Comparison of ENCODE assay signal across 13 cellular contexts in genomic region chr5:172364773-172365172, GRCh38.
DNase-seq lines count a peak whose midpoint lies in the region; ATAC-seq and TF ChIP-seq lines count a peak whose summit lies in the region.
"Had no signal": no experiment of that assay in that cellular context is flagged by ENCODE, and none has a peak within 500 bp of the region (broad histone marks: within the 10 kb centered on the region; RNA-seq: fewer than 3 reads in every experiment).

No MANE protein-coding gene starts in this region.

- peaks cover 26% of the 10 kb centered on the region for H3K4me1 Mint-ChIP-seq in activated CD4-positive, alpha-beta memory T cell treated with anti-CD3 and anti-CD28 coated beads, Interleukin-2, amount 10 ng/mL, durations not matched to agents 7 days and 5 days
- H3K4me1 Mint-ChIP-seq in neural crest cell: peaks cover 18% of the 10 kb centered on the region

- DNase-seq in NCI-H748 (lab: John Stamatoyannopoulos, UW; ENCODE audit: unreplicated experiment) (peak; percentile 18), NCI-H748 treated with DMSO at 0.1 percent for 48 hours (lab: John Stamatoyannopoulos, UW) (no peak), neural crest cell (ENCODE audit: low read depth, low spot score) (peak; percentile 14), RKO (ENCODE audit: low spot score) (no peak), NCI-H2227 treated with DMSO at 0.1 percent for 48 hours (lab: John Stamatoyannopoulos, UW) (no peak)
- peak; percentile 33 for DNase-seq in activated CD4-positive, alpha-beta memory T cell treated with anti-CD3 and anti-CD28 coated beads, Interleukin-2, amount 10 ng/mL, durations not matched to agents 7 days and 5 days
- DNase-seq: trophoblast cell, WERI-Rb-1 had no signal

- TF ChIP-seq RAD21 in Ishikawa (IDR thresholded peaks at IDR 0.05; ENCODE audit: low read depth): no peak

- H3K27ac Mint-ChIP-seq in activated CD4-positive, alpha-beta memory T cell treated with anti-CD3 and anti-CD28 coated beads, Interleukin-2, amount 10 ng/mL, durations not matched to agents 7 days and 5 days: no peak overlapping the region
- H3K27ac Mint-ChIP-seq in neural crest cell (ENCODE audit: unreplicated experiment): peak overlapping the region; percentile 12
- H3K27ac Mint-ChIP-seq: activated T-helper 2 cell treated with anti-CD3 and anti-CD28 coated beads, Interferon-gamma antibody, Interleukin-2, Interleukin-4, amounts not matched to agents 10 μg/mL and 5 μg/mL and 100 μg/mL, durations not matched to agents 14 hours and 24 hours and 36 hours had no signal

- H3K4me3 Mint-ChIP-seq in activated CD4-positive, alpha-beta memory T cell treated with anti-CD3 and anti-CD28 coated beads, Interleukin-2, amount 10 ng/mL, durations not matched to agents 7 days and 5 days: no peak overlapping the region
- H3K4me3 Mint-ChIP-seq in neural crest cell: peak overlapping the region; percentile 47

- TF ChIP-seq POLR2A in GM18505 (IDR thresholded peaks at IDR 0.05; ENCODE audit: borderline replicate concordance, extremely low read depth, insufficient read depth, insufficient read length): no peak

- no peak for TF ChIP-seq CTCF in neural crest cell (conservative IDR thresholded peaks at IDR 0.05)

- ATAC-seq in GM18505 (IDR thresholded peaks at IDR 0.05; ENCODE audit: unreplicated experiment): no peak
- ATAC-seq: A549, Right ventricle myocardium inferior had no signal

- H3K27me3 Mint-ChIP-seq in activated CD4-positive, alpha-beta memory T cell treated with anti-CD3 and anti-CD28 coated beads, Interleukin-2, amount 10 ng/mL, durations not matched to agents 7 days and 5 days: peaks cover 2% of the 10 kb centered on the region
- H3K27me3 Mint-ChIP-seq in neural crest cell (ENCODE audit: low read depth): no peaks in the 10 kb centered on the region

- H3K36me3 Mint-ChIP-seq in activated CD4-positive, alpha-beta memory T cell treated with anti-CD3 and anti-CD28 coated beads, Interleukin-2, amount 10 ng/mL, durations not matched to agents 7 days and 5 days (ENCODE audit: low read depth): no peaks in the 10 kb centered on the region
- H3K36me3 Mint-ChIP-seq in neural crest cell (ENCODE audit: low read depth): peaks cover 43% of the 10 kb centered on the region

- H3K9me3 Mint-ChIP-seq in activated CD4-positive, alpha-beta memory T cell treated with anti-CD3 and anti-CD28 coated beads, Interleukin-2, amount 10 ng/mL, durations not matched to agents 7 days and 5 days: no peaks in the 10 kb centered on the region
- H3K9me3 Mint-ChIP-seq in neural crest cell: peaks cover 5% of the 10 kb centered on the region
- H3K9me3 Mint-ChIP-seq: activated T-helper 2 cell treated with anti-CD3 and anti-CD28 coated beads, Interferon-gamma antibody, Interleukin-2, Interleukin-4, amounts not matched to agents 10 μg/mL and 5 μg/mL and 100 μg/mL, durations not matched to agents 14 hours and 24 hours and 36 hours had no signal

- POLR2A ChIA-PET in activated CD4-positive, alpha-beta memory T cell treated with anti-CD3 and anti-CD28 coated beads, Interleukin-2, amount 10 ng/mL, durations not matched to agents 7 days and 5 days (lab: Charles Lee): interaction anchor here (1.3 kb wide), 1 partner anchor 250 kb away, joined by 3 read pairs; no protein-coding TSS in a partner anchor

- no peak for TF ChIP-seq EP300 in Ishikawa (IDR thresholded peaks at IDR 0.05; ENCODE audit: borderline replicate concordance)

- CTCF ChIA-PET in activated CD4-positive, alpha-beta memory T cell treated with anti-CD3 and anti-CD28 coated beads, Interleukin-2, amount 10 ng/mL, durations not matched to agents 7 days and 5 days (lab: Charles Lee): no interaction called here

TF ChIP-seq in Ishikawa, 13 proteins besides CTCF, POLR2A, EP300 and RAD21:
- TF ChIP-seq NFIC (IDR thresholded peaks at IDR 0.05) (0 out of 2 replicates have a peak, but pooled peaks have one; percentile 45), YY1 (IDR thresholded peaks at IDR 0.05; ENCODE audit: low read depth) (no peak), CEBPB (IDR thresholded peaks at IDR 0.05) (no peak)
- TF ChIP-seq, protein P1, sequence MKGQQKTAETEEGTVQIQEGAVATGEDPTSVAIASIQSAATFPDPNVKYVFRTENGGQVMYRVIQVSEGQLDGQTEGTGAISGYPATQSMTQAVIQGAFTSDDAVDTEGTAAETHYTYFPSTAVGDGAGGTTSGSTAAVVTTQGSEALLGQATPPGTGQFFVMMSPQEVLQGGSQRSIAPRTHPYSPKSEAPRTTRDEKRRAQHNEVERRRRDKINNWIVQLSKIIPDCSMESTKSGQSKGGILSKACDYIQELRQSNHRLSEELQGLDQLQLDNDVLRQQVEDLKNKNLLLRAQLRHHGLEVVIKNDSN (IDR thresholded peaks at IDR 0.05): no peak
- TF ChIP-seq, protein P2, sequence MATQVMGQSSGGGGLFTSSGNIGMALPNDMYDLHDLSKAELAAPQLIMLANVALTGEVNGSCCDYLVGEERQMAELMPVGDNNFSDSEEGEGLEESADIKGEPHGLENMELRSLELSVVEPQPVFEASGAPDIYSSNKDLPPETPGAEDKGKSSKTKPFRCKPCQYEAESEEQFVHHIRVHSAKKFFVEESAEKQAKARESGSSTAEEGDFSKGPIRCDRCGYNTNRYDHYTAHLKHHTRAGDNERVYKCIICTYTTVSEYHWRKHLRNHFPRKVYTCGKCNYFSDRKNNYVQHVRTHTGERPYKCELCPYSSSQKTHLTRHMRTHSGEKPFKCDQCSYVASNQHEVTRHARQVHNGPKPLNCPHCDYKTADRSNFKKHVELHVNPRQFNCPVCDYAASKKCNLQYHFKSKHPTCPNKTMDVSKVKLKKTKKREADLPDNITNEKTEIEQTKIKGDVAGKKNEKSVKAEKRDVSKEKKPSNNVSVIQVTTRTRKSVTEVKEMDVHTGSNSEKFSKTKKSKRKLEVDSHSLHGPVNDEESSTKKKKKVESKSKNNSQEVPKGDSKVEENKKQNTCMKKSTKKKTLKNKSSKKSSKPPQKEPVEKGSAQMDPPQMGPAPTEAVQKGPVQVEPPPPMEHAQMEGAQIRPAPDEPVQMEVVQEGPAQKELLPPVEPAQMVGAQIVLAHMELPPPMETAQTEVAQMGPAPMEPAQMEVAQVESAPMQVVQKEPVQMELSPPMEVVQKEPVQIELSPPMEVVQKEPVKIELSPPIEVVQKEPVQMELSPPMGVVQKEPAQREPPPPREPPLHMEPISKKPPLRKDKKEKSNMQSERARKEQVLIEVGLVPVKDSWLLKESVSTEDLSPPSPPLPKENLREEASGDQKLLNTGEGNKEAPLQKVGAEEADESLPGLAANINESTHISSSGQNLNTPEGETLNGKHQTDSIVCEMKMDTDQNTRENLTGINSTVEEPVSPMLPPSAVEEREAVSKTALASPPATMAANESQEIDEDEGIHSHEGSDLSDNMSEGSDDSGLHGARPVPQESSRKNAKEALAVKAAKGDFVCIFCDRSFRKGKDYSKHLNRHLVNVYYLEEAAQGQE (IDR thresholded peaks at IDR 0.05; ENCODE audit: low read depth): no peak

Comparison
In these comparisons a context has a peak if more than half of its experiments do, and no peak if none do; other contexts are left out.
1. DNase-seq: peak in NCI-H748 (single experiment), activated CD4-positive, alpha-beta memory T cell treated with anti-CD3 and anti-CD28 coated beads, Interleukin-2, amount 10 ng/mL, durations not matched to agents 7 days and 5 days (single experiment) and neural crest cell (single experiment); none in NCI-H748 treated with DMSO at 0.1 percent for 48 hours (single experiment), RKO (single experiment) and NCI-H2227 treated with DMSO at 0.1 percent for 48 hours (single experiment).